ENCODE assay signal across 2 cellular contexts in genomic region chr19:39590265-39590664, GRCh38.
TF ChIP-seq lines count a peak whose summit lies in the region.

No MANE protein-coding gene starts in this region.

TF ChIP-seq in PFSK-1, 5 proteins besides CTCF, POLR2A, EP300 and RAD21:
- TF ChIP-seq POLR2AphosphoS5 (IDR thresholded peaks at IDR 0.05; ENCODE audit: low read depth, low read length): no peak
- TF ChIP-seq SIN3A (IDR thresholded peaks at IDR 0.05; ENCODE audit: borderline replicate concordance, insufficient read depth, low read length): no peak
- TF ChIP-seq, protein P1, sequence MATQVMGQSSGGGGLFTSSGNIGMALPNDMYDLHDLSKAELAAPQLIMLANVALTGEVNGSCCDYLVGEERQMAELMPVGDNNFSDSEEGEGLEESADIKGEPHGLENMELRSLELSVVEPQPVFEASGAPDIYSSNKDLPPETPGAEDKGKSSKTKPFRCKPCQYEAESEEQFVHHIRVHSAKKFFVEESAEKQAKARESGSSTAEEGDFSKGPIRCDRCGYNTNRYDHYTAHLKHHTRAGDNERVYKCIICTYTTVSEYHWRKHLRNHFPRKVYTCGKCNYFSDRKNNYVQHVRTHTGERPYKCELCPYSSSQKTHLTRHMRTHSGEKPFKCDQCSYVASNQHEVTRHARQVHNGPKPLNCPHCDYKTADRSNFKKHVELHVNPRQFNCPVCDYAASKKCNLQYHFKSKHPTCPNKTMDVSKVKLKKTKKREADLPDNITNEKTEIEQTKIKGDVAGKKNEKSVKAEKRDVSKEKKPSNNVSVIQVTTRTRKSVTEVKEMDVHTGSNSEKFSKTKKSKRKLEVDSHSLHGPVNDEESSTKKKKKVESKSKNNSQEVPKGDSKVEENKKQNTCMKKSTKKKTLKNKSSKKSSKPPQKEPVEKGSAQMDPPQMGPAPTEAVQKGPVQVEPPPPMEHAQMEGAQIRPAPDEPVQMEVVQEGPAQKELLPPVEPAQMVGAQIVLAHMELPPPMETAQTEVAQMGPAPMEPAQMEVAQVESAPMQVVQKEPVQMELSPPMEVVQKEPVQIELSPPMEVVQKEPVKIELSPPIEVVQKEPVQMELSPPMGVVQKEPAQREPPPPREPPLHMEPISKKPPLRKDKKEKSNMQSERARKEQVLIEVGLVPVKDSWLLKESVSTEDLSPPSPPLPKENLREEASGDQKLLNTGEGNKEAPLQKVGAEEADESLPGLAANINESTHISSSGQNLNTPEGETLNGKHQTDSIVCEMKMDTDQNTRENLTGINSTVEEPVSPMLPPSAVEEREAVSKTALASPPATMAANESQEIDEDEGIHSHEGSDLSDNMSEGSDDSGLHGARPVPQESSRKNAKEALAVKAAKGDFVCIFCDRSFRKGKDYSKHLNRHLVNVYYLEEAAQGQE (IDR thresholded peaks at IDR 0.05; ENCODE audit: insufficient read depth in 1 of 2, low read depth in 2 of 2, low read length in 2 of 2): peak; percentile 71 to 95

TF ChIP-seq in endothelial cell of umbilical vein, 7 proteins besides CTCF, POLR2A, EP300 and RAD21:
- TF ChIP-seq JUN (IDR thresholded peaks at IDR 0.05; ENCODE audit: borderline replicate concordance, insufficient read depth, insufficient read length, low read depth) (no peak), FOS (IDR thresholded peaks at IDR 0.05; ENCODE audit: borderline replicate concordance, insufficient read depth, low read length) (no peak), GATA2 (IDR thresholded peaks at IDR 0.05; ENCODE audit: insufficient read depth, insufficient read length, low read depth, low read length) (no peak), MAX (IDR thresholded peaks at IDR 0.05; ENCODE audit: insufficient read depth, insufficient read length) (no peak), MYC (IDR thresholded peaks at IDR 0.05; ENCODE audit: low read depth, low read length) (no peak), POLR2AphosphoS5 (IDR thresholded peaks at IDR 0.05; ENCODE audit: insufficient read depth, low read depth, low read length) (no peak), EZH2 (IDR thresholded peaks at IDR 0.05; ENCODE audit: borderline replicate concordance, low read depth, low read length, severe bottlenecking) (no peak)
TF ChIP-seq in endothelial cell of umbilical vein: peak in this region for 0.
